In the genomic region with DNA sequence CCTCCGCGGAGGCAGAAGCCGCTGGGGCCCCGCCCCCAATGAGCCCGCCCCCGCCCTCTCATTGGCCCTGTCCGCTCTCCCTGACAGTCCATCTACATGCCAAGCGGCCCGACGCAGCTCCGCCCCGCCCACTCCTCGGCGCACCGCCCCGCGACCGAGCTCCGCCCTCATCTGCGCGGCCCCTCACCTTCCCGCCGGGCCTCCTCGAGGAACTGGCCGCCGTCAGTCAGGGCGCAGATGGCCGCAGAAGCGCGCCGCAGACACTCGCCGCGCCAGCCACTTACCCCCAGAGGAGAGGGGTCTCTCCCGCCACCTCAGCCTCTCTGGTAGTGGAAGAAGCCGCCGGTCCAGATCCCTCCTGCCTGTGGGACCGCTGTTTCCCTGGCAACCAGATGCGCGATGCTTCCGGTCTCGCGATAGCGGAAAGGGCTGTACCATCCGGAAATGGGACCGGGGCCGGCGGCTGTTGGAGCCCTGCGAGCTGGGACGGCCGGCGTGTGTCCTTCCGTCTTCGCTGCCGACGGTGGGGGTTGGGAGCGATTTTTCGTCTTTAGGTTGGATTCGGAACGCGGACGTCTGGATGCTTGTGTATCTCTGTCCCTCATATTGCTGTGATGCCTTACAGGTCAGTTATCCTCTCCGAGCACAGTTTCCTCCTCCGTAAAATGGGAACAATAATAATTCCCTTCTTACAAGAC, we compare ENCODE assay signal across 1 cellular context.
TF ChIP-seq lines count a peak whose summit lies in the region.

A gene (minus strand): TSS at position 401 of the 698 bp plus-strand sequence. CDS start 6,317 bp downstream, outside the sequence.

TF ChIP-seq in HepG2, 621 proteins besides CTCF, POLR2A, EP300 and RAD21 (continued from another document and continues in another):
- TF ChIP-seq, protein P1, sequence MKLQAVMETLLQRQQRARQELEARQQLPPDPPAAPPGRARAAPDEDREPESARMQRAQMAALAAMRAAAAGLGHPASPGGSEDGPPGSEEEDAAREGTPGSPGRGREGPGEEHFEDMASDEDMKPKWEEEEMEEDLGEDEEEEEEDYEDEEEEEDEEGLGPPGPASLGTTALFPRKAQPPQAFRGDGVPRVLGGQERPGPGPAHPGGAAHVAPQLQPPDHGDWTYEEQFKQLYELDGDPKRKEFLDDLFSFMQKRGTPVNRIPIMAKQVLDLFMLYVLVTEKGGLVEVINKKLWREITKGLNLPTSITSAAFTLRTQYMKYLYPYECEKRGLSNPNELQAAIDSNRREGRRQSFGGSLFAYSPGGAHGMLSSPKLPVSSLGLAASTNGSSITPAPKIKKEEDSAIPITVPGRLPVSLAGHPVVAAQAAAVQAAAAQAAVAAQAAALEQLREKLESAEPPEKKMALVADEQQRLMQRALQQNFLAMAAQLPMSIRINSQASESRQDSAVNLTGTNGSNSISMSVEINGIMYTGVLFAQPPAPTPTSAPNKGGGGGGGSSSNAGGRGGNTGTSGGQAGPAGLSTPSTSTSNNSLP (IDR thresholded peaks at IDR 0.05; ENCODE audit: low read depth, low read length): no peak
- TF ChIP-seq SMYD3 (CRISPR knock-in tag; IDR thresholded peaks at IDR 0.05) (no peak), BRCA1 (CRISPR knock-in tag; IDR thresholded peaks at IDR 0.05) (no peak), MAFF (IDR thresholded peaks at IDR 0.05; ENCODE audit: low read depth, low read length) (no peak), STAT5B (CRISPR knock-in tag; IDR thresholded peaks at IDR 0.05) (0 out of 2 replicates have a peak, but pooled peaks have one; percentile 24), SIX4 (CRISPR knock-in tag; IDR thresholded peaks at IDR 0.05) (no peak), MATR3 (CRISPR knock-in tag; IDR thresholded peaks at IDR 0.05) (no peak), ZNF792 (CRISPR knock-in tag; IDR thresholded peaks at IDR 0.05) (0 out of 2 replicates have a peak, but pooled peaks have one; percentile 29), ZNF138 (CRISPR knock-in tag; IDR thresholded peaks at IDR 0.05; ENCODE audit: low read depth) (no peak), TBL1XR1 (IDR thresholded peaks at IDR 0.05; ENCODE audit: borderline replicate concordance, low read length, partially characterized antibody) (peak; percentile 28), ATAD3A (CRISPR knock-in tag; IDR thresholded peaks at IDR 0.05) (no peak), ZBTB7A (CRISPR knock-in tag; IDR thresholded peaks at IDR 0.05) (no peak), HNRNPK (IDR thresholded peaks at IDR 0.05; ENCODE audit: low read depth, low read length, poor library complexity, severe bottlenecking) (no peak), CEBPG (CRISPR knock-in tag; IDR thresholded peaks at IDR 0.05) (no peak), PTBP1 (IDR thresholded peaks at IDR 0.05; ENCODE audit: low read depth, low read length, poor library complexity, severe bottlenecking) (peak; percentile 79), NPAS2 (CRISPR knock-in tag; IDR thresholded peaks at IDR 0.05; ENCODE audit: borderline replicate concordance) (no peak), ZNF598 (CRISPR knock-in tag; IDR thresholded peaks at IDR 0.05; ENCODE audit: borderline replicate concordance) (no peak)
- TF ChIP-seq, protein P2, sequence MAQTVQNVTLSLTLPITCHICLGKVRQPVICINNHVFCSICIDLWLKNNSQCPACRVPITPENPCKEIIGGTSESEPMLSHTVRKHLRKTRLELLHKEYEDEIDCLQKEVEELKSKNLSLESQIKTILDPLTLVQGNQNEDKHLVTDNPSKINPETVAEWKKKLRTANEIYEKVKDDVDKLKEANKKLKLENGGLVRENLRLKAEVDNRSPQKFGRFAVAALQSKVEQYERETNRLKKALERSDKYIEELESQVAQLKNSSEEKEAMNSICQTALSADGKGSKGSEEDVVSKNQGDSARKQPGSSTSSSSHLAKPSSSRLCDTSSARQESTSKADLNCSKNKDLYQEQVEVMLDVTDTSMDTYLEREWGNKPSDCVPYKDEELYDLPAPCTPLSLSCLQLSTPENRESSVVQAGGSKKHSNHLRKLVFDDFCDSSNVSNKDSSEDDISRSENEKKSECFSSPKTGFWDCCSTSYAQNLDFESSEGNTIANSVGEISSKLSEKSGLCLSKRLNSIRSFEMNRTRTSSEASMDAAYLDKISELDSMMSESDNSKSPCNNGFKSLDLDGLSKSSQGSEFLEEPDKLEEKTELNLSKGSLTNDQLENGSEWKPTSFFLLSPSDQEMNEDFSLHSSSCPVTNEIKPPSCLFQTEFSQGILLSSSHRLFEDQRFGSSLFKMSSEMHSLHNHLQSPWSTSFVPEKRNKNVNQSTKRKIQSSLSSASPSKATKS (CRISPR knock-in tag; IDR thresholded peaks at IDR 0.05): no peak
- TF ChIP-seq, protein P3, sequence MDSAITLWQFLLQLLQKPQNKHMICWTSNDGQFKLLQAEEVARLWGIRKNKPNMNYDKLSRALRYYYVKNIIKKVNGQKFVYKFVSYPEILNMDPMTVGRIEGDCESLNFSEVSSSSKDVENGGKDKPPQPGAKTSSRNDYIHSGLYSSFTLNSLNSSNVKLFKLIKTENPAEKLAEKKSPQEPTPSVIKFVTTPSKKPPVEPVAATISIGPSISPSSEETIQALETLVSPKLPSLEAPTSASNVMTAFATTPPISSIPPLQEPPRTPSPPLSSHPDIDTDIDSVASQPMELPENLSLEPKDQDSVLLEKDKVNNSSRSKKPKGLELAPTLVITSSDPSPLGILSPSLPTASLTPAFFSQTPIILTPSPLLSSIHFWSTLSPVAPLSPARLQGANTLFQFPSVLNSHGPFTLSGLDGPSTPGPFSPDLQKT (CRISPR knock-in tag; IDR thresholded peaks at IDR 0.05; ENCODE audit: borderline replicate concordance): peak; percentile 51; the same call in 1 of the 2 replicates
- TF ChIP-seq, protein P4, sequence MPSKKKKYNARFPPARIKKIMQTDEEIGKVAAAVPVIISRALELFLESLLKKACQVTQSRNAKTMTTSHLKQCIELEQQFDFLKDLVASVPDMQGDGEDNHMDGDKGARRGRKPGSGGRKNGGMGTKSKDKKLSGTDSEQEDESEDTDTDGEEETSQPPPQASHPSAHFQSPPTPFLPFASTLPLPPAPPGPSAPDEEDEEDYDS (CRISPR knock-in tag; IDR thresholded peaks at IDR 0.05): no peak; the same call in 1 of the 2 replicates
- TF ChIP-seq, protein P5, sequence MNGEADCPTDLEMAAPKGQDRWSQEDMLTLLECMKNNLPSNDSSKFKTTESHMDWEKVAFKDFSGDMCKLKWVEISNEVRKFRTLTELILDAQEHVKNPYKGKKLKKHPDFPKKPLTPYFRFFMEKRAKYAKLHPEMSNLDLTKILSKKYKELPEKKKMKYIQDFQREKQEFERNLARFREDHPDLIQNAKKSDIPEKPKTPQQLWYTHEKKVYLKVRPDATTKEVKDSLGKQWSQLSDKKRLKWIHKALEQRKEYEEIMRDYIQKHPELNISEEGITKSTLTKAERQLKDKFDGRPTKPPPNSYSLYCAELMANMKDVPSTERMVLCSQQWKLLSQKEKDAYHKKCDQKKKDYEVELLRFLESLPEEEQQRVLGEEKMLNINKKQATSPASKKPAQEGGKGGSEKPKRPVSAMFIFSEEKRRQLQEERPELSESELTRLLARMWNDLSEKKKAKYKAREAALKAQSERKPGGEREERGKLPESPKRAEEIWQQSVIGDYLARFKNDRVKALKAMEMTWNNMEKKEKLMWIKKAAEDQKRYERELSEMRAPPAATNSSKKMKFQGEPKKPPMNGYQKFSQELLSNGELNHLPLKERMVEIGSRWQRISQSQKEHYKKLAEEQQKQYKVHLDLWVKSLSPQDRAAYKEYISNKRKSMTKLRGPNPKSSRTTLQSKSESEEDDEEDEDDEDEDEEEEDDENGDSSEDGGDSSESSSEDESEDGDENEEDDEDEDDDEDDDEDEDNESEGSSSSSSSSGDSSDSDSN (CRISPR knock-in tag; IDR thresholded peaks at IDR 0.05): peak; percentile 71
- TF ChIP-seq, protein P6, sequence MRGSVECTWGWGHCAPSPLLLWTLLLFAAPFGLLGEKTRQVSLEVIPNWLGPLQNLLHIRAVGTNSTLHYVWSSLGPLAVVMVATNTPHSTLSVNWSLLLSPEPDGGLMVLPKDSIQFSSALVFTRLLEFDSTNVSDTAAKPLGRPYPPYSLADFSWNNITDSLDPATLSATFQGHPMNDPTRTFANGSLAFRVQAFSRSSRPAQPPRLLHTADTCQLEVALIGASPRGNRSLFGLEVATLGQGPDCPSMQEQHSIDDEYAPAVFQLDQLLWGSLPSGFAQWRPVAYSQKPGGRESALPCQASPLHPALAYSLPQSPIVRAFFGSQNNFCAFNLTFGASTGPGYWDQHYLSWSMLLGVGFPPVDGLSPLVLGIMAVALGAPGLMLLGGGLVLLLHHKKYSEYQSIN (CRISPR knock-in tag; IDR thresholded peaks at IDR 0.05; ENCODE audit: borderline replicate concordance): no peak
- TF ChIP-seq, protein P7, sequence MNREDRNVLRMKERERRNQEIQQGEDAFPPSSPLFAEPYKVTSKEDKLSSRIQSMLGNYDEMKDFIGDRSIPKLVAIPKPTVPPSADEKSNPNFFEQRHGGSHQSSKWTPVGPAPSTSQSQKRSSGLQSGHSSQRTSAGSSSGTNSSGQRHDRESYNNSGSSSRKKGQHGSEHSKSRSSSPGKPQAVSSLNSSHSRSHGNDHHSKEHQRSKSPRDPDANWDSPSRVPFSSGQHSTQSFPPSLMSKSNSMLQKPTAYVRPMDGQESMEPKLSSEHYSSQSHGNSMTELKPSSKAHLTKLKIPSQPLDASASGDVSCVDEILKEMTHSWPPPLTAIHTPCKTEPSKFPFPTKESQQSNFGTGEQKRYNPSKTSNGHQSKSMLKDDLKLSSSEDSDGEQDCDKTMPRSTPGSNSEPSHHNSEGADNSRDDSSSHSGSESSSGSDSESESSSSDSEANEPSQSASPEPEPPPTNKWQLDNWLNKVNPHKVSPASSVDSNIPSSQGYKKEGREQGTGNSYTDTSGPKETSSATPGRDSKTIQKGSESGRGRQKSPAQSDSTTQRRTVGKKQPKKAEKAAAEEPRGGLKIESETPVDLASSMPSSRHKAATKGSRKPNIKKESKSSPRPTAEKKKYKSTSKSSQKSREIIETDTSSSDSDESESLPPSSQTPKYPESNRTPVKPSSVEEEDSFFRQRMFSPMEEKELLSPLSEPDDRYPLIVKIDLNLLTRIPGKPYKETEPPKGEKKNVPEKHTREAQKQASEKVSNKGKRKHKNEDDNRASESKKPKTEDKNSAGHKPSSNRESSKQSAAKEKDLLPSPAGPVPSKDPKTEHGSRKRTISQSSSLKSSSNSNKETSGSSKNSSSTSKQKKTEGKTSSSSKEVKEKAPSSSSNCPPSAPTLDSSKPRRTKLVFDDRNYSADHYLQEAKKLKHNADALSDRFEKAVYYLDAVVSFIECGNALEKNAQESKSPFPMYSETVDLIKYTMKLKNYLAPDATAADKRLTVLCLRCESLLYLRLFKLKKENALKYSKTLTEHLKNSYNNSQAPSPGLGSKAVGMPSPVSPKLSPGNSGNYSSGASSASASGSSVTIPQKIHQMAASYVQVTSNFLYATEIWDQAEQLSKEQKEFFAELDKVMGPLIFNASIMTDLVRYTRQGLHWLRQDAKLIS (CRISPR knock-in tag; IDR thresholded peaks at IDR 0.05): no peak
- TF ChIP-seq, protein P8, sequence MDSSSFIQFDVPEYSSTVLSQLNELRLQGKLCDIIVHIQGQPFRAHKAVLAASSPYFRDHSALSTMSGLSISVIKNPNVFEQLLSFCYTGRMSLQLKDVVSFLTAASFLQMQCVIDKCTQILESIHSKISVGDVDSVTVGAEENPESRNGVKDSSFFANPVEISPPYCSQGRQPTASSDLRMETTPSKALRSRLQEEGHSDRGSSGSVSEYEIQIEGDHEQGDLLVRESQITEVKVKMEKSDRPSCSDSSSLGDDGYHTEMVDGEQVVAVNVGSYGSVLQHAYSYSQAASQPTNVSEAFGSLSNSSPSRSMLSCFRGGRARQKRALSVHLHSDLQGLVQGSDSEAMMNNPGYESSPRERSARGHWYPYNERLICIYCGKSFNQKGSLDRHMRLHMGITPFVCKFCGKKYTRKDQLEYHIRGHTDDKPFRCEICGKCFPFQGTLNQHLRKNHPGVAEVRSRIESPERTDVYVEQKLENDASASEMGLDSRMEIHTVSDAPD (CRISPR knock-in tag; IDR thresholded peaks at IDR 0.05): no peak
- TF ChIP-seq, protein P9, sequence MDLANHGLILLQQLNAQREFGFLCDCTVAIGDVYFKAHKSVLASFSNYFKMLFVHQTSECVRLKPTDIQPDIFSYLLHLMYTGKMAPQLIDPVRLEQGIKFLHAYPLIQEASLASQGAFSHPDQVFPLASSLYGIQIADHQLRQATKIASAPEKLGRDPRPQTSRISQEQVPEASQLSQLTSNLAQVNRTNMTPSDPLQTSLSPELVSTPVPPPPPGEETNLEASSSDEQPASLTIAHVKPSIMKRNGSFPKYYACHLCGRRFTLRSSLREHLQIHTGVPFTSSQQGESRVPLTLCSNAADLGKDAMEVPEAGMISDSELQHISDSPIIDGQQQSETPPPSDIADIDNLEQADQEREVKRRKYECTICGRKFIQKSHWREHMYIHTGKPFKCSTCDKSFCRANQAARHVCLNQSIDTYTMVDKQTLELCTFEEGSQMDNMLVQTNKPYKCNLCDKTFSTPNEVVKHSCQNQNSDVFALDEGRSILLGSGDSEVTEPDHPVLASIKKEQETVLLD (CRISPR knock-in tag; IDR thresholded peaks at IDR 0.05; ENCODE audit: low read depth): no peak
- TF ChIP-seq, protein P10, sequence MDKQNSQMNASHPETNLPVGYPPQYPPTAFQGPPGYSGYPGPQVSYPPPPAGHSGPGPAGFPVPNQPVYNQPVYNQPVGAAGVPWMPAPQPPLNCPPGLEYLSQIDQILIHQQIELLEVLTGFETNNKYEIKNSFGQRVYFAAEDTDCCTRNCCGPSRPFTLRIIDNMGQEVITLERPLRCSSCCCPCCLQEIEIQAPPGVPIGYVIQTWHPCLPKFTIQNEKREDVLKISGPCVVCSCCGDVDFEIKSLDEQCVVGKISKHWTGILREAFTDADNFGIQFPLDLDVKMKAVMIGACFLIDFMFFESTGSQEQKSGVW (CRISPR knock-in tag; IDR thresholded peaks at IDR 0.05; ENCODE audit: borderline replicate concordance): no peak
- TF ChIP-seq, protein P11, sequence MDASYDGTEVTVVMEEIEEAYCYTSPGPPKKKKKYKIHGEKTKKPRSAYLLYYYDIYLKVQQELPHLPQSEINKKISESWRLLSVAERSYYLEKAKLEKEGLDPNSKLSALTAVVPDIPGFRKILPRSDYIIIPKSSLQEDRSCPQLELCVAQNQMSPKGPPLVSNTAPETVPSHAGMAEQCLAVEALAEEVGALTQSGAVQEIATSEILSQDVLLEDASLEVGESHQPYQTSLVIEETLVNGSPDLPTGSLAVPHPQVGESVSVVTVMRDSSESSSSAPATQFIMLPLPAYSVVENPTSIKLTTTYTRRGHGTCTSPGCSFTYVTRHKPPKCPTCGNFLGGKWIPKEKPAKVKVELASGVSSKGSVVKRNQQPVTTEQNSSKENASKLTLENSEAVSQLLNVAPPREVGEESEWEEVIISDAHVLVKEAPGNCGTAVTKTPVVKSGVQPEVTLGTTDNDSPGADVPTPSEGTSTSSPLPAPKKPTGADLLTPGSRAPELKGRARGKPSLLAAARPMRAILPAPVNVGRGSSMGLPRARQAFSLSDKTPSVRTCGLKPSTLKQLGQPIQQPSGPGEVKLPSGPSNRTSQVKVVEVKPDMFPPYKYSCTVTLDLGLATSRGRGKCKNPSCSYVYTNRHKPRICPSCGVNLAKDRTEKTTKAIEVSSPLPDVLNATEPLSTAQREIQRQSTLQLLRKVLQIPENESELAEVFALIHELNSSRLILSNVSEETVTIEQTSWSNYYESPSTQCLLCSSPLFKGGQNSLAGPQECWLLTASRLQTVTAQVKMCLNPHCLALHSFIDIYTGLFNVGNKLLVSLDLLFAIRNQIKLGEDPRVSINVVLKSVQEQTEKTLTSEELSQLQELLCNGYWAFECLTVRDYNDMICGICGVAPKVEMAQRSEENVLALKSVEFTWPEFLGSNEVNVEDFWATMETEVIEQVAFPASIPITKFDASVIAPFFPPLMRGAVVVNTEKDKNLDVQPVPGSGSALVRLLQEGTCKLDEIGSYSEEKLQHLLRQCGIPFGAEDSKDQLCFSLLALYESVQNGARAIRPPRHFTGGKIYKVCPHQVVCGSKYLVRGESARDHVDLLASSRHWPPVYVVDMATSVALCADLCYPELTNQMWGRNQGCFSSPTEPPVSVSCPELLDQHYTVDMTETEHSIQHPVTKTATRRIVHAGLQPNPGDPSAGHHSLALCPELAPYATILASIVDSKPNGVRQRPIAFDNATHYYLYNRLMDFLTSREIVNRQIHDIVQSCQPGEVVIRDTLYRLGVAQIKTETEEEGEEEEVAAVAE (CRISPR knock-in tag; IDR thresholded peaks at IDR 0.05; ENCODE audit: borderline replicate concordance): peak; percentile 74
